8 cellular contexts compared by ENCODE assay signal in the genomic region with DNA sequence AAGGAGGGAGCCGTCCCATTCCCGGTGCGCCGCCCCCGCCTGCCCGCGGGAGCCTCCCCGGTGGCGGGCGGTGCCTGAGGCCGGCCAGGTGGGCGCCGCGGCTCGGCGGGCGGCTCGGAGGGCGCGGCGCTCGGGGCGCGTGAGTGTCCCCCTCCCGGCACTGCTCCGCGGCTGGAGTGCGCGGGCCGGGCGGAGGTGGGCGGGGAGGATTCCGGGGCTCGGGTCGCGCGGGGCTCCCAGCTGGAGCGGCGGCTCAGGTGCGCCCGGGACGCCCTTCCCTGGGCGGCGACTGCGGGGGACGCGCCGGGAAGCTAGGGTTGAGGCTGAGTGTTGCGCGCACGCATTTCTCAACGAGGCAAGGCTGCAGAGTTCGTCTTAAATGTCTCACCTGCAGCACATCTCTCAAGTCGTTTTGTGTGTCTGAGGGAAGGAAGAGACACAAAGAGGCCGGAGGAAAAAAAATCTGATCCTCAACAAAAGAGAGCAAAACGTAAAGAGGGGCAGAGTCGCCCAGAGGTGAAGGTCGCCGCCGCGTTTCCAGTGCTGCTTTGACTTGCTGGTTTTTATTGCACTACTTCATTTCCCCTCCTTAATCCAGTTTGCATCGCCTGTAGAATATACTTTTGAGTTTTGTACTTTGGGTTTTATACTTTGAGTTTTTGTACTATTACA.
DNase-seq lines count a peak whose midpoint lies in the region; ATAC-seq and TF ChIP-seq lines count a peak whose summit lies in the region.

No MANE protein-coding gene starts in this region.

- H3K9me3 Mint-ChIP-seq in activated naive CD8-positive, alpha-beta T cell treated with anti-CD3 and anti-CD28 coated beads for 36 hours, result peaks cover 3% of the 10 kb centered on the region
- H3K9me3 Mint-ChIP-seq in stimulated activated naive B cell treated with anti-CD40 and anti-IgM and Interleukin-4, amounts not matched to agents 10 μg/mL and 1 μg/mL and 100 μg/mL, for 72 hours, result peaks cover 8 to 9% of the 10 kb centered on the region in 2 donors

- peak overlapping the region; percentile 37 for H3K4me3 Mint-ChIP-seq in activated naive CD8-positive, alpha-beta T cell treated with anti-CD3 and anti-CD28 coated beads for 36 hours
- H3K4me3 Mint-ChIP-seq in stimulated activated naive B cell treated with anti-CD40 and anti-IgM and Interleukin-4, amounts not matched to agents 10 μg/mL and 1 μg/mL and 100 μg/mL, for 72 hours, result peak overlapping the region; percentile 32 to 49

- peak overlapping the region; percentile 64 for H3K4me3 ChIP-seq in kidney epithelial cell (ENCODE audit: low read depth, low read length)

- H3K36me3 ChIP-seq in kidney epithelial cell (ENCODE audit: control insufficient read depth, insufficient read depth, low read length), result no peaks in the 10 kb centered on the region

- H3K36me3 Mint-ChIP-seq in activated naive CD8-positive, alpha-beta T cell treated with anti-CD3 and anti-CD28 coated beads for 36 hours, result peaks cover 1% of the 10 kb centered on the region
- H3K36me3 Mint-ChIP-seq in stimulated activated naive B cell treated with anti-CD40 and anti-IgM and Interleukin-4, amounts not matched to agents 10 μg/mL and 1 μg/mL and 100 μg/mL, for 72 hours, result no peaks in the 10 kb centered on the region

- DNase-seq in DMS 273 (lab: John Stamatoyannopoulos, UW; ENCODE audit: unreplicated experiment) (peak; percentile 55), DMS 273 treated with DMSO at 0.1 percent for 48 hours (lab: John Stamatoyannopoulos, UW) (no peak), kidney epithelial cell (ENCODE audit: low read depth) (no peak), NCI-H1694 treated with DMSO at 0.1 percent for 48 hours (lab: John Stamatoyannopoulos, UW) (no peak), dedifferentiated amniotic fluid mesenchymal stem cell (ENCODE audit: extremely low spot score) (no peak)
- DNase-seq in activated naive CD8-positive, alpha-beta T cell treated with anti-CD3 and anti-CD28 coated beads for 36 hours, result no peak
- no peak for DNase-seq in stimulated activated naive B cell treated with anti-CD40 and anti-IgM and Interleukin-4, amounts not matched to agents 10 μg/mL and 1 μg/mL and 100 μg/mL, for 72 hours

- no peak overlapping the region for H3K27ac Mint-ChIP-seq in activated naive CD8-positive, alpha-beta T cell treated with anti-CD3 and anti-CD28 coated beads for 36 hours
- H3K27ac Mint-ChIP-seq in stimulated activated naive B cell treated with anti-CD40 and anti-IgM and Interleukin-4, amounts not matched to agents 10 μg/mL and 1 μg/mL and 100 μg/mL, for 72 hours, result no peak overlapping the region

- H3K4me1 Mint-ChIP-seq in activated naive CD8-positive, alpha-beta T cell treated with anti-CD3 and anti-CD28 coated beads for 36 hours, result peaks cover 12% of the 10 kb centered on the region
- peaks cover 3 to 6% of the 10 kb centered on the region in 2 donors for H3K4me1 Mint-ChIP-seq in stimulated activated naive B cell treated with anti-CD40 and anti-IgM and Interleukin-4, amounts not matched to agents 10 μg/mL and 1 μg/mL and 100 μg/mL, for 72 hours

- H3K27me3 ChIP-seq in kidney epithelial cell (ENCODE audit: control insufficient read depth, insufficient read depth, low read length), result no peaks in the 10 kb centered on the region

- no peak for TF ChIP-seq CTCF in kidney epithelial cell (IDR thresholded peaks at IDR 0.05; ENCODE audit: insufficient read depth, low read length, poor library complexity, severe bottlenecking)

- ATAC-seq in stimulated activated naive B cell treated with anti-CD40 and anti-IgM and Interleukin-4, amounts not matched to agents 10 μg/mL and 1 μg/mL and 100 μg/mL, for 72 hours (replicated peaks), result no peak
- no peak for ATAC-seq in HG03095 (IDR thresholded peaks at IDR 0.05; ENCODE audit: unreplicated experiment)

- peaks cover 72% of the 10 kb centered on the region for H3K27me3 Mint-ChIP-seq in activated naive CD8-positive, alpha-beta T cell treated with anti-CD3 and anti-CD28 coated beads for 36 hours
- peaks cover 38 to 54% of the 10 kb centered on the region in 2 donors for H3K27me3 Mint-ChIP-seq in stimulated activated naive B cell treated with anti-CD40 and anti-IgM and Interleukin-4, amounts not matched to agents 10 μg/mL and 1 μg/mL and 100 μg/mL, for 72 hours
